ENCODE assay signal across 8 cellular contexts in genomic region chr1:148522072-148522471, GRCh38. TPM values are rescaled to one million over a fixed set of nuclear protein-coding genes. Genes with fewer than 3 reads are reported as not detected.
DNase-seq lines count a peak whose midpoint lies in the region; ATAC-seq and TF ChIP-seq lines count a peak whose summit lies in the region.
"Not testable (repeated sequence)": the region's sequence is repeated elsewhere in the genome, so short reads cannot be mapped to it uniquely, and the experiment has no call there.

No MANE protein-coding gene starts in this region.

- not testable (repeated sequence) for H3K4ac ChIP-seq in neuronal stem cell (ENCODE audit: low read length)

- not testable (repeated sequence) for H3K4me2 ChIP-seq in neuronal stem cell (ENCODE audit: insufficient read depth, low read length, poor library complexity, severe bottlenecking)

- H3K9me3 Mint-ChIP-seq in activated naive CD4-positive, alpha-beta T cell treated with anti-CD3 and anti-CD28 coated beads, Interleukin-2, amount 50 U/mL, for 24 hours, result not testable (repeated sequence)

- not testable (repeated sequence) for H3K27me3 Mint-ChIP-seq in T-helper 17 cell; activated naive CD4-positive, alpha-beta T cell treated with anti-CD3 and anti-CD28 coated beads, Interleukin-2, amount 50 U/mL, for 24 hours

- not testable (repeated sequence) for H2AFZ ChIP-seq in neuronal stem cell (ENCODE audit: low read length)

- not testable (repeated sequence) for H2BK12ac ChIP-seq in neuronal stem cell (ENCODE audit: low read length)

- peak overlapping the region; percentile 100 for H3K23ac ChIP-seq in neuronal stem cell (ENCODE audit: low read depth, low read length, poor library complexity)

- no CpG with 5 or more reads among the region's 23 CpGs for WGBS in neuronal stem cell (ENCODE audit: extremely low coverage in 2 of 2, insufficient read length in 2 of 2, insufficient replicate concordance in 1 of 2), 2 donors

- not testable (repeated sequence) for H4K8ac ChIP-seq in neuronal stem cell (ENCODE audit: low read depth, low read length)

- not testable (repeated sequence) for H3K18ac ChIP-seq in neuronal stem cell (ENCODE audit: low read length)

- not testable (repeated sequence) for H3K79me1 ChIP-seq in neuronal stem cell (ENCODE audit: low read depth, low read length)

- H3K9me3 ChIP-seq in T-helper 17 cell (ENCODE audit: control insufficient read depth, low read length, poor library complexity, severe bottlenecking); neuronal stem cell (replicated peaks in 1 of 2; ENCODE audit: control insufficient read depth in 2 of 2, insufficient read depth in 1 of 2, low read depth in 1 of 2, low read length in 2 of 2): not testable (repeated sequence)

- not testable (repeated sequence) for H4K91ac ChIP-seq in neuronal stem cell (ENCODE audit: low read depth, low read length, poor library complexity)

- H2BK120ac ChIP-seq in neuronal stem cell (ENCODE audit: low read depth, low read length), result not testable (repeated sequence)

- not testable (repeated sequence) for H3K4me1 Mint-ChIP-seq in T-helper 17 cell; activated naive CD4-positive, alpha-beta T cell treated with anti-CD3 and anti-CD28 coated beads, Interleukin-2, amount 50 U/mL, for 24 hours

- H2AK5ac ChIP-seq in neuronal stem cell (ENCODE audit: low read depth, low read length), result not testable (repeated sequence)

- not testable (repeated sequence) for H3K4me1 ChIP-seq in foreskin keratinocyte; neuronal stem cell (ENCODE audit: control insufficient read depth in 2 of 2, insufficient read depth in 1 of 2, low read depth in 1 of 2, low read length in 2 of 2)

- H3K36me3 ChIP-seq in neuronal stem cell (replicated peaks in 1 of 2; ENCODE audit: control insufficient read depth in 2 of 2, insufficient read depth in 2 of 2, low read length in 2 of 2), result not testable (repeated sequence)

- ATAC-seq in HG02763 (IDR thresholded peaks at IDR 0.05; ENCODE audit: unreplicated experiment), result peak; percentile 67
- peak; percentile 56 for ATAC-seq in T-helper 17 cell
- ATAC-seq in foreskin keratinocyte, result peak; percentile 58

- H2BK15ac ChIP-seq in neuronal stem cell (ENCODE audit: low read length), result not testable (repeated sequence)

- H3K9ac ChIP-seq in neuronal stem cell (ENCODE audit: low read depth, low read length, poor library complexity), result not testable (repeated sequence)

- not testable (repeated sequence) for H3K4me3 ChIP-seq in neuronal stem cell (ENCODE audit: low read length in 2 of 2)

- not testable (repeated sequence) for H3K36me3 Mint-ChIP-seq in T-helper 17 cell (ENCODE audit: low read depth); activated naive CD4-positive, alpha-beta T cell treated with anti-CD3 and anti-CD28 coated beads, Interleukin-2, amount 50 U/mL, for 24 hours

- TF ChIP-seq CTCF in foreskin keratinocyte (conservative IDR thresholded peaks at IDR 0.05), result not testable (repeated sequence)

- DNase-seq in DMS53 treated with DMSO at 0.1 percent for 48 hours (lab: John Stamatoyannopoulos, UW; ENCODE audit: unreplicated experiment), result peak; percentile 60
- DNase-seq in NCI-H2081 (lab: John Stamatoyannopoulos, UW), result peak; percentile 89 to 96
- peak; percentile 66 to 78 (median 69) for DNase-seq in T-helper 17 cell
- peak; percentile 72 to 83 for DNase-seq in foreskin keratinocyte
- peak; percentile 54 for DNase-seq in neuronal stem cell (ENCODE audit: low spot score)
- peak; percentile 52 for DNase-seq in stimulated activated CD8-positive, alpha-beta memory T cell treated with anti-CD3 and anti-CD28 coated beads, Interleukin-7, amount 100 ng/mL, for 24 hours (ENCODE audit: low read depth)

- H3K14ac ChIP-seq in neuronal stem cell (ENCODE audit: low read length), result not testable (repeated sequence)

- not testable (repeated sequence) for H2BK5ac ChIP-seq in neuronal stem cell (ENCODE audit: low read length)

- not testable (repeated sequence) for H3K27me3 ChIP-seq in foreskin keratinocyte; neuronal stem cell (ENCODE audit: control insufficient read depth in 3 of 3, insufficient read depth in 3 of 3, low read depth in 1 of 3, low read length in 3 of 3)

- H3K27ac Mint-ChIP-seq in T-helper 17 cell, result peak overlapping the region; percentile 95
- peak overlapping the region; percentile 98 for H3K27ac Mint-ChIP-seq in activated naive CD4-positive, alpha-beta T cell treated with anti-CD3 and anti-CD28 coated beads, Interleukin-2, amount 50 U/mL, for 24 hours

- H3K27ac ChIP-seq in foreskin keratinocyte, result peak overlapping the region; percentile 99
- not testable (repeated sequence) for H3K27ac ChIP-seq in neuronal stem cell (replicated peaks; ENCODE audit: low read length)

- H3K4me3 Mint-ChIP-seq in T-helper 17 cell, result peak overlapping the region; percentile 91
- H3K4me3 Mint-ChIP-seq in activated naive CD4-positive, alpha-beta T cell treated with anti-CD3 and anti-CD28 coated beads, Interleukin-2, amount 50 U/mL, for 24 hours, result peak overlapping the region; percentile 89

RNA-seq across cellular contexts. Expression of gene PPIAL4G, which starts 39.0 kb away (rescaled TPM):
- total RNA-seq in T-helper 17 cell, result under 1 TPM; 0.08 to 0.42 TPM
- not detected in 2 replicates for total RNA-seq in foreskin keratinocyte
- polyA plus RNA-seq in foreskin keratinocyte, result not detected in 2 replicates
- not detected for polyA plus RNA-seq in neuronal stem cell (2013, experiment 1 of 2)
- 0.01 TPM for polyA plus RNA-seq in neuronal stem cell (2013, experiment 2 of 2)
